In the genomic region with DNA sequence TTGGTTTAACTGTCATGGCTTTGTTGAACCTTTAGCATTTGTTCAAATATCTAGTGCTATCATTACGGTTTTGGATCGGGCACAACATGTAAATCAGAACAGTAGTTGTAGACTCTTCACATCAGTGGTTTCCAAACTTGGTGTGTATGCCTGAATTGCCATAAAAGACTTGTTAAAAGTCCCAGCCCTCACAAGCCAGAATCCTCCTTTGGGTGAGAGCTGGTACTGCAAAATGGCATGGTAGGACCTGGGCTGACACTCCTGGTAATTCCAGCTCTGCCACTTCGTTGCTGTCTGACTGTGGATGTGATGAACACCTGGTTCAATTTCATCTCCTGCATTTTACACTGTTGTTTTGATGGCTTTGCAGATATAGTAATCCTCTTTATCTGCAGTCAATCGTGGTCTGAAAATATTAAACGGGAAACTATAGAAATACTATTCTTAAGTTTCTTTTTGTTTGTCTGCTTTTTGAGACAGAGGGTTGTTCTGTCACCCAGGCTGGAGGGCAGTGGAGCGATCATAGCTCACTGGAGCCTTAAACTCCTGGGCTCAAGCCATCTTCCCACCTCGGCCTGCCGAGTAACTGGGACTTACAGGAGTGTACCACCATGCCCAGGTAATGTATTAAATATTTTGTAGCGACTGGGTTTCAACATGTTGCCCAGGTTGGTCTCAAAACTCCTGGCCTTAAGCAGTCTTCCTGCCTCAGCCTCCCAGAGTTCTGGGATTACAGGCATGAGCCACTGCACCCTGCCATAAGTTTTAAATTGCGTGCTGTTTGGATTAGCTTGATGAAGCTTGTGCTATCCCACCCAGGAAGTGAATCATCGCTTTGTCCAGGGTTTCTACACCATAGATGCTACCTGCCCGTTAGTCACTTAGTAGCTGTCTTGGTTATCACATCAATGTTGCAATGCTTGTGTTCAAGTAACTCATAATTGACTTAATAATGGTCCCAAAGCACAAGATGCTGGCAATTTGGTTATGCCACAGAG, we compare ENCODE assay signal across 8 cellular contexts.
DNase-seq lines count a peak whose midpoint lies in the region; TF ChIP-seq lines count a peak whose summit lies in the region.

No MANE protein-coding gene starts in this region.

- H3K27ac ChIP-seq in 22Rv1: no peak overlapping the region
- H3K27ac ChIP-seq in ascending aorta: no peak overlapping the region

- H3K4me3 ChIP-seq in MG63: no peak overlapping the region
- H3K4me3 ChIP-seq in kidney epithelial cell (ENCODE audit: low read depth, low read length): no peak overlapping the region
- no peak overlapping the region for H3K4me3 ChIP-seq in ascending aorta

- DNase-seq in MG63: peak; percentile 20
- DNase-seq in activated T-cell treated with anti-CD3 and anti-CD28 coated beads, Interleukin-2, amount 50 U/mL, for 48 hours: peak; percentile 60 to 61
- peak; percentile 60 for DNase-seq in kidney epithelial cell (ENCODE audit: low read depth)
- no peak for DNase-seq in NCI-H2081 treated with DMSO at 0.1 percent for 48 hours (lab: John Stamatoyannopoulos, UW)
- no peak for DNase-seq in mucosa of gallbladder (ENCODE audit: low spot score)
- DNase-seq in ascending aorta (ENCODE audit: low spot score in 2 of 2): no peak

- TF ChIP-seq CTCF in 22Rv1 (IDR thresholded peaks at IDR 0.05) (peak; percentile 52), GM12872 (IDR thresholded peaks at IDR 0.05; ENCODE audit: insufficient read depth, low read depth, low read length) (peak; percentile 64), kidney epithelial cell (IDR thresholded peaks at IDR 0.05; ENCODE audit: insufficient read depth, low read length, poor library complexity, severe bottlenecking) (peak; percentile 46), ascending aorta (IDR thresholded peaks at IDR 0.05) (peak in 1 of 3 experiments; percentile 17)

- H3K36me3 ChIP-seq in MG63: peaks cover 4% of the 10 kb centered on the region; the same call in 1 of the 2 replicates
- no peaks in the 10 kb centered on the region for H3K36me3 ChIP-seq in kidney epithelial cell (ENCODE audit: control insufficient read depth, insufficient read depth, low read length)
- no peaks in the 10 kb centered on the region for H3K36me3 ChIP-seq in ascending aorta

- H3K4me1 ChIP-seq in ascending aorta: peaks cover 9 to 37% of the 10 kb centered on the region in 2 donors

- H3K9me3 ChIP-seq in MG63: no peaks in the 10 kb centered on the region
- no peaks in the 10 kb centered on the region for H3K9me3 ChIP-seq in ascending aorta

- intact Hi-C loops in ascending aorta (cut with DNase I): no loop called here

- H3K27me3 ChIP-seq in MG63: no peaks in the 10 kb centered on the region
- H3K27me3 ChIP-seq in kidney epithelial cell (ENCODE audit: control insufficient read depth, insufficient read depth, low read length): no peaks in the 10 kb centered on the region
- no peaks in the 10 kb centered on the region for H3K27me3 ChIP-seq in ascending aorta

Comparison
In these comparisons a context has a peak if more than half of its experiments do, and no peak if none do; other contexts are left out.
1. DNase-seq: peak in MG63 (single experiment), activated T-cell treated with anti-CD3 and anti-CD28 coated beads, Interleukin-2, amount 50 U/mL, for 48 hours (2 of 2) and kidney epithelial cell (single experiment); none in NCI-H2081 treated with DMSO at 0.1 percent for 48 hours (single experiment), mucosa of gallbladder (single experiment) and ascending aorta (0 of 2).